In the genomic region with DNA sequence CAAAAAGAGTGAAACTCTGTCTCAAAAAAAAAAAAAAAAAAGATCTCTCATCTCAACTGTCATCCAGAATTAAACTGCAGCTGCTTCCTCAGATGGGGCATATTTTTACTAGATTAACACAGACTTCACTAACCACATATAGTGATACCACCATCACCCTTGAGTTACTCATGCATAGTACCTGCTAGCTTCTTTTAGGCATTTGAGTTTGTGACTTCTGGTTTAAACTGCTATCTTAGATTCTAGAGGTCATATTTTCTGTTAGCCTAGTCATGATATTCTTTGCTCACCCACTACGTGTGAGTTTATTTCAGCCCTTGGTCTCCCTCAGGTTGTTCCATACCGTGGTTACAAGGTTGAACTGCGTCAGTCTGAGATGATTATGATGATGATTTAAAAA, we compare ENCODE assay signal across 12 cellular contexts.
DNase-seq lines count a peak whose midpoint lies in the region; ATAC-seq and TF ChIP-seq lines count a peak whose summit lies in the region.
"Had no signal": no experiment of that assay in that cellular context is flagged by ENCODE, and none has a peak within 500 bp of the region (broad histone marks: within the 10 kb centered on the region; RNA-seq: fewer than 3 reads in every experiment).

No MANE protein-coding gene starts in this region.

- DNase-seq in germinal center (ENCODE audit: low spot score) (peak; percentile 72), osteocyte (ENCODE audit: extremely low spot score, unreplicated experiment) (no peak), SHP77 treated with DMSO at 0.1 percent for 48 hours (lab: John Stamatoyannopoulos, UW) (no peak), endodermal cell (no peak)
- DNase-seq in activated effector memory CD4-positive, alpha-beta T cell treated with anti-CD3 and anti-CD28 coated beads, Interleukin-2, amount 50 U/mL, for 16 hours = no peak
- DNase-seq: DMS 273 treated with DMSO at 0.1 percent for 48 hours, NCI-H1436, small intestine had no signal

- no peak overlapping the region for H3K4me3 ChIP-seq in endodermal cell (ENCODE audit: low read length)

- H3K4me1 Mint-ChIP-seq in osteocyte (ENCODE audit: unreplicated experiment) = no peaks in the 10 kb centered on the region
- H3K4me1 Mint-ChIP-seq in endodermal cell = no peaks in the 10 kb centered on the region
- H3K4me1 Mint-ChIP-seq: mesothelial cell of epicardium had no signal

- peaks cover 6% of the 10 kb centered on the region for H3K27me3 ChIP-seq in endodermal cell (ENCODE audit: control insufficient read depth, insufficient read depth, low read length, poor library complexity, severe bottlenecking)

- H3K27ac Mint-ChIP-seq in osteocyte (ENCODE audit: unreplicated experiment) = no peak overlapping the region
- H3K27ac Mint-ChIP-seq in endodermal cell = no peak overlapping the region
- H3K27ac Mint-ChIP-seq: mesothelial cell of epicardium had no signal

- no peak overlapping the region for H3K4me3 Mint-ChIP-seq in osteocyte (ENCODE audit: unreplicated experiment)
- H3K4me3 Mint-ChIP-seq in endodermal cell = no peak overlapping the region
- H3K4me3 Mint-ChIP-seq: mesothelial cell of epicardium had no signal

- ATAC-seq in GM18861 (IDR thresholded peaks at IDR 0.05; ENCODE audit: unreplicated experiment) (peak; percentile 95), GM21528 (IDR thresholded peaks at IDR 0.05; ENCODE audit: low FRiP score, unreplicated experiment) (peak; percentile 95), HG03139 (IDR thresholded peaks at IDR 0.05; ENCODE audit: unreplicated experiment) (peak; percentile 85)

- no peaks in the 10 kb centered on the region for H3K36me3 ChIP-seq in endodermal cell (ENCODE audit: control insufficient read depth, insufficient read depth, low read length)

- H3K9ac ChIP-seq in endodermal cell (ENCODE audit: extremely low read depth, low read length, poor library complexity, severe bottlenecking) = no peak overlapping the region

- WGBS in endodermal cell (ENCODE audit: insufficient coverage in 1 of 2, insufficient read length in 1 of 2), 2 experiments = 99 to 100% methylated on average over 1 to 3 of the region's 3 CpGs

- H3K27ac ChIP-seq in endodermal cell (ENCODE audit: low read depth, low read length) = no peak overlapping the region

- no peaks in the 10 kb centered on the region for H3K9me3 Mint-ChIP-seq in osteocyte (ENCODE audit: unreplicated experiment)
- no peaks in the 10 kb centered on the region for H3K9me3 Mint-ChIP-seq in endodermal cell
- H3K9me3 Mint-ChIP-seq: mesothelial cell of epicardium had no signal

- H3K27me3 Mint-ChIP-seq in osteocyte (ENCODE audit: unreplicated experiment) = peaks cover 3% of the 10 kb centered on the region
- H3K27me3 Mint-ChIP-seq in endodermal cell (ENCODE audit: insufficient read depth) = peaks cover under 1% of the 10 kb centered on the region

- no peaks in the 10 kb centered on the region for H3K9me3 ChIP-seq in endodermal cell (ENCODE audit: control insufficient read depth, low read length)

- no peaks in the 10 kb centered on the region for H3K36me3 Mint-ChIP-seq in osteocyte (ENCODE audit: unreplicated experiment)
- no peaks in the 10 kb centered on the region for H3K36me3 Mint-ChIP-seq in endodermal cell (ENCODE audit: low read depth)
- H3K36me3 Mint-ChIP-seq: mesothelial cell of epicardium had no signal

- no peak for TF ChIP-seq CTCF in osteocyte (IDR thresholded peaks at IDR 0.05)
- no peak for TF ChIP-seq CTCF in endodermal cell (conservative IDR thresholded peaks at IDR 0.05)

- H3K4me1 ChIP-seq in endodermal cell (ENCODE audit: control insufficient read depth, insufficient read depth, low read length) = no peaks in the 10 kb centered on the region
